8 cellular contexts compared by ENCODE assay signal in the genomic region with DNA sequence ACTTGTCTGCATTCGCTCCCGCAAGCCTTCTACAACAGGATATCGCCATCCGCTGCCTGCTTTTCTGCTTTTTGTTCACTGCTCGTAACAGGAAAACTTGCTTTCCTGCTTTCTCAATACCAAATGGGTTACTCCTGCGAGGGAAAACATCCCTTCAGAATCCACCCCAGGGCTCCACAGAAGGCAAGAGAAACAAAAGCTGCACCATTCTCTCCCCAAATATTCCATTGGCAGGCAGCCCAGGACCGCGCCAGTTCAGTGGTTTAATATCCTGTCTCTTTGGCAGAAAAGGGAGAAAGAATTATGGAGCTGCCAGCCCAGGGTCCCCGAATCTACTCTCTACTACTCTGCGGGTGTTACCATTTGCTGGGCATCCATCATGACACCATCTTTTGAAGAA.
DNase-seq lines count a peak whose midpoint lies in the region; ATAC-seq and TF ChIP-seq lines count a peak whose summit lies in the region.

No MANE protein-coding gene starts in this region.

- H3K4me1 ChIP-seq in sigmoid colon, result peaks cover 0 to 94% (median 84%) of the 10 kb centered on the region in 4 donors

- no peaks in the 10 kb centered on the region for H3K36me3 ChIP-seq in sigmoid colon

- H3K27me3 ChIP-seq in sigmoid colon, result no peaks in the 10 kb centered on the region

- TF ChIP-seq CTCF in foreskin fibroblast (IDR thresholded peaks at IDR 0.05; ENCODE audit: low read depth, low read length), result no peak
- TF ChIP-seq CTCF in sigmoid colon (IDR thresholded peaks at IDR 0.05), result no peak

- no peak for TF ChIP-seq EP300 in sigmoid colon (IDR thresholded peaks at IDR 0.05)

- intact Hi-C loops in sigmoid colon (cut with DNase I), result no loop called here

- no peak for TF ChIP-seq POLR2A in sigmoid colon (IDR thresholded peaks at IDR 0.05)

- H3K4me3 ChIP-seq in foreskin fibroblast (ENCODE audit: low read depth in 1 of 2, low read length in 2 of 2) (no peak overlapping the region), sigmoid colon (peak overlapping the region in 3 of 4 donors; percentile 19 to 21 (median 19))

- no peaks in the 10 kb centered on the region for H3K9me3 ChIP-seq in sigmoid colon

- DNase-seq in EL (peak; percentile 60), SHP77 treated with DMSO at 0.1 percent for 48 hours (lab: John Stamatoyannopoulos, UW) (peak; percentile 25), foreskin fibroblast (peak; percentile 30 to 51), sigmoid colon (peak; percentile 74), NCI-H1930 (lab: John Stamatoyannopoulos, UW) (no peak), HuH-7.5 (ENCODE audit: low spot score) (no peak)
- no peak for DNase-seq in activated effector memory CD4-positive, alpha-beta T cell treated with anti-CD3 and anti-CD28 coated beads, Interleukin-2, amount 50 U/mL, for 16 hours

- 52 to 85% methylated on average over 10 of the region's 10 CpGs for WGBS in sigmoid colon, 2 donors

- H3K27ac ChIP-seq in sigmoid colon, result peak overlapping the region; percentile 75 to 84 (median 78)

- no peak for ATAC-seq in HG03354 (IDR thresholded peaks at IDR 0.05; ENCODE audit: poor library complexity, severe bottlenecking, unreplicated experiment)

Comparison
In these comparisons a context has a peak if more than half of its experiments do, and no peak if none do; other contexts are left out.
1. DNase-seq: peak in EL (single experiment), SHP77 treated with DMSO at 0.1 percent for 48 hours (single experiment), foreskin fibroblast (2 of 2) and sigmoid colon (single experiment); none in NCI-H1930 (0 of 2), HuH-7.5 (single experiment) and activated effector memory CD4-positive, alpha-beta T cell treated with anti-CD3 and anti-CD28 coated beads, Interleukin-2, amount 50 U/mL, for 16 hours (single experiment).
2. H3K4me3 ChIP-seq: peak in sigmoid colon (3 of 4); none in foreskin fibroblast (0 of 2).